In genomic region chr9:90141723-90142122, GRCh38 we compare ENCODE assay signal across 8 cellular contexts.
DNase-seq lines count a peak whose midpoint lies in the region; ATAC-seq, FAIRE-seq and TF ChIP-seq lines count a peak whose summit lies in the region.

No MANE protein-coding gene starts in this region.

- no peak for ATAC-seq in WTC11
- ATAC-seq in left colon: peak; percentile 85
- no peak for ATAC-seq in effector memory CD8-positive, alpha-beta T cell (replicated peaks)
- no peak for ATAC-seq in GM18909 (IDR thresholded peaks at IDR 0.05; ENCODE audit: poor library complexity, unreplicated experiment)
- ATAC-seq in GM19324 (IDR thresholded peaks at IDR 0.05; ENCODE audit: low FRiP score, unreplicated experiment): no peak

- no peak overlapping the region for H3K27ac Mint-ChIP-seq in WTC11
- H3K27ac Mint-ChIP-seq in effector memory CD8-positive, alpha-beta T cell: no peak overlapping the region

- H3K9me3 Mint-ChIP-seq in WTC11: peaks cover 13% of the 10 kb centered on the region
- no peaks in the 10 kb centered on the region for H3K9me3 Mint-ChIP-seq in effector memory CD8-positive, alpha-beta T cell

- peak; percentile 92 for FAIRE-seq in G401.6 (lab: Jason Lieb, UNC)

- H3K4me3 Mint-ChIP-seq in WTC11: no peak overlapping the region
- H3K4me3 Mint-ChIP-seq in effector memory CD8-positive, alpha-beta T cell: no peak overlapping the region

- H3K27me3 Mint-ChIP-seq in WTC11 (ENCODE audit: low read depth): no peaks in the 10 kb centered on the region
- peaks cover 33 to 40% of the 10 kb centered on the region in 2 donors for H3K27me3 Mint-ChIP-seq in effector memory CD8-positive, alpha-beta T cell

- H3K4me1 Mint-ChIP-seq in WTC11: peaks cover 19% of the 10 kb centered on the region
- H3K4me1 Mint-ChIP-seq in effector memory CD8-positive, alpha-beta T cell (ENCODE audit: low read depth in 2 of 2): no peaks in the 10 kb centered on the region

- DNase-seq in NCI-H1417 treated with DMSO at 0.1 percent for 48 hours (lab: John Stamatoyannopoulos, UW): peak; percentile 34
- DNase-seq in WTC11 (ENCODE audit: low spot score): no peak
- DNase-seq in left colon: no peak
- DNase-seq in effector memory CD8-positive, alpha-beta T cell: no peak
- no peak for DNase-seq in COLO668 (lab: John Stamatoyannopoulos, UW; ENCODE audit: unreplicated experiment)

- peak; percentile 44; the same call in 1 of the 2 replicates for TF ChIP-seq CTCF in WTC11 (IDR thresholded peaks at IDR 0.05)

- peaks cover 4% of the 10 kb centered on the region; the same call in 1 of the 2 replicates for H3K36me3 Mint-ChIP-seq in WTC11
- H3K36me3 Mint-ChIP-seq in effector memory CD8-positive, alpha-beta T cell (ENCODE audit: insufficient read depth): no peaks in the 10 kb centered on the region

- intact Hi-C loops in left colon (cut with DNase I, micrococcal nuclease): no loop called here

- POLR2A ChIA-PET in WTC11 (lab: Charles Lee): no interaction called here

- CTCF ChIA-PET in WTC11 (lab: Charles Lee): interaction anchor here (0.5 to 1.7 kb wide), 11 partner anchors 10 to 577 kb away, joined by 3 to 9 read pairs (median 3); partner anchors contain the start of gene DIRAS2

TF ChIP-seq in WTC11, 78 proteins besides CTCF, POLR2A, EP300 and RAD21:
- no peak for TF ChIP-seq HMGA2 (CRISPR knock-in tag; IDR thresholded peaks at IDR 0.05)
- no peak for TF ChIP-seq NR1H2 (CRISPR knock-in tag; IDR thresholded peaks at IDR 0.05)
- TF ChIP-seq ZNF317 (CRISPR knock-in tag; IDR thresholded peaks at IDR 0.05; ENCODE audit: borderline replicate concordance, low read depth): no peak
- no peak for TF ChIP-seq ZSCAN18 (CRISPR knock-in tag; IDR thresholded peaks at IDR 0.05)
- no peak for TF ChIP-seq USF2 (CRISPR knock-in tag; IDR thresholded peaks at IDR 0.05)
- TF ChIP-seq NR2C2 (CRISPR knock-in tag; IDR thresholded peaks at IDR 0.05): no peak
